In genomic region chr1:1038694-1039093, GRCh38 we compare ENCODE assay signal across 14 cellular contexts. TPM values are rescaled to one million over a fixed set of nuclear protein-coding genes. Genes with fewer than 3 reads are reported as not detected.
A peak's percentile ranks its signal among the peaks of the same experiment; 100 is the strongest.
DNase-seq lines count a peak whose midpoint lies in the region; ATAC-seq and TF ChIP-seq lines count a peak whose summit lies in the region.
"Had no signal": no experiment of that assay in that cellular context is flagged by ENCODE, and none has a peak within 500 bp of the region (broad histone marks: within the 10 kb centered on the region; RNA-seq: fewer than 3 reads in every experiment).

No MANE protein-coding gene starts in this region.

- CTCF ChIA-PET in naive thymus-derived CD4-positive, alpha-beta T cell (lab: Charles Lee), result interaction anchor here (1.2 kb wide), 1 partner anchor 54 kb away, joined by 4 read pairs; no protein-coding TSS in a partner anchor

- TF ChIP-seq POLR2A in GM18505 (IDR thresholded peaks at IDR 0.05; ENCODE audit: borderline replicate concordance, extremely low read depth, insufficient read depth, insufficient read length), result no peak

- H3K4me3 ChIP-seq in naive thymus-derived CD4-positive, alpha-beta T cell (ENCODE audit: low read length), result no peak overlapping the region

- H3K27me3 ChIP-seq in naive thymus-derived CD4-positive, alpha-beta T cell (ENCODE audit: control insufficient read depth in 2 of 2, insufficient read depth in 2 of 2, low read length in 2 of 2), result peaks cover 0 to 7% of the 10 kb centered on the region in 2 donors

- peaks cover 3 to 33% (median 5%) of the 10 kb centered on the region in 5 donors for H3K27me3 Mint-ChIP-seq in naive thymus-derived CD4-positive, alpha-beta T cell

- H3K36me3 Mint-ChIP-seq in naive thymus-derived CD4-positive, alpha-beta T cell, result peaks cover 0 to 5% (median 0%) of the 10 kb centered on the region in 5 donors

- H3K9me3 ChIP-seq in naive thymus-derived CD4-positive, alpha-beta T cell (ENCODE audit: control insufficient read depth in 2 of 3, low read length in 3 of 3), result no peaks in the 10 kb centered on the region

- intact Hi-C loops in naive thymus-derived CD4-positive, alpha-beta T cell (cut with micrococcal nuclease), result no loop called here
- intact Hi-C loops in left cardiac atrium (cut with DNase I), result no loop called here

- DNase-seq in NOMO-1 treated with dmso at 0.1 percent for 144 hours (lab: John Stamatoyannopoulos, UW; ENCODE audit: unreplicated experiment) (peak; percentile 78), putamen (ENCODE audit: low spot score) (no peak), left cardiac atrium (no peak), cerebellar cortex (ENCODE audit: low spot score) (no peak)
- no peak for DNase-seq in naive thymus-derived CD4-positive, alpha-beta T cell
- DNase-seq: activated CD8-positive, alpha-beta memory T cell treated with anti-CD3 and anti-CD28 coated beads for 24 hours; caudate nucleus; DND-41; NCI-H1436 treated with DMSO at 0.1 percent for 48 hours had no signal

- ATAC-seq in GM18505 (IDR thresholded peaks at IDR 0.05; ENCODE audit: unreplicated experiment) (peak; percentile 33), HG02588 (IDR thresholded peaks at IDR 0.05; ENCODE audit: unreplicated experiment) (peak; percentile 53), GM18519 (IDR thresholded peaks at IDR 0.05; ENCODE audit: low FRiP score, unreplicated experiment) (no peak), left cardiac atrium (no peak)
- ATAC-seq in naive thymus-derived CD4-positive, alpha-beta T cell, result no peak

- peak overlapping the region in 6 of 10 donors; percentile 37 to 84 (median 62) for H3K4me3 Mint-ChIP-seq in naive thymus-derived CD4-positive, alpha-beta T cell

- peaks cover 0 to 4% (median 0%) of the 10 kb centered on the region in 11 donors for H3K9me3 Mint-ChIP-seq in naive thymus-derived CD4-positive, alpha-beta T cell

- POLR2A ChIA-PET in naive thymus-derived CD4-positive, alpha-beta T cell (lab: Charles Lee), result interaction anchor here (0.6 kb wide), 1 partner anchor 118 kb away, joined by 3 read pairs; no protein-coding TSS in a partner anchor

- no peaks in the 10 kb centered on the region for H3K36me3 ChIP-seq in naive thymus-derived CD4-positive, alpha-beta T cell (ENCODE audit: control insufficient read depth in 2 of 3, insufficient read depth in 3 of 3, low read length in 3 of 3)

- H3K27ac Mint-ChIP-seq in naive thymus-derived CD4-positive, alpha-beta T cell, result peak overlapping the region in 1 of 9 donors; percentile 38

- H3K4me1 Mint-ChIP-seq in naive thymus-derived CD4-positive, alpha-beta T cell, result peaks cover 5 to 18% (median 15%) of the 10 kb centered on the region in 7 donors

- no peak overlapping the region for H3K27ac ChIP-seq in naive thymus-derived CD4-positive, alpha-beta T cell (ENCODE audit: low read depth, low read length)
- H3K27ac ChIP-seq: HL-60 had no signal

- peaks cover 6 to 14% of the 10 kb centered on the region in 2 donors for H3K4me1 ChIP-seq in naive thymus-derived CD4-positive, alpha-beta T cell (ENCODE audit: control insufficient read depth in 2 of 2, insufficient read depth in 2 of 2, low read length in 2 of 2)

RNA-seq across cellular contexts. Expression of gene AGRN, which starts 18.8 kb away (rescaled TPM):
- 10 to 100 TPM in 1 of 5 experiments, 1 to 10 TPM in 4; 1.8 to 10.9 (median 4.9) TPM for total RNA-seq in naive thymus-derived CD4-positive, alpha-beta T cell
- polyA plus RNA-seq in naive thymus-derived CD4-positive, alpha-beta T cell, result 1 to 10 TPM in 1 of 2 donors, under 1 TPM in 1; 0.19 to 1.2 TPM
- total RNA-seq in left cardiac atrium, result 10 to 100 TPM; 14.8 to 25.7 TPM

RNA-seq across cellular contexts. Expression of gene ISG15, which starts 25.4 kb away (rescaled TPM):
- total RNA-seq in naive thymus-derived CD4-positive, alpha-beta T cell, result 100 to 1,000 TPM in 1 of 5 experiments, 10 to 100 TPM in 4; 17.4 to 227 (median 25.4) TPM
- polyA plus RNA-seq in naive thymus-derived CD4-positive, alpha-beta T cell, result 100 to 1,000 TPM; 114 to 218 TPM
- 10 to 100 TPM; 13.4 to 42.3 TPM for total RNA-seq in left cardiac atrium

RNA-seq across cellular contexts. Expression of gene RNF223, which starts 35.4 kb away (rescaled TPM):
- total RNA-seq in naive thymus-derived CD4-positive, alpha-beta T cell, result under 1 TPM in 1 of 5 experiments, not detected in 4; 0.32 TPM
- not detected for polyA plus RNA-seq in naive thymus-derived CD4-positive, alpha-beta T cell
- not detected for total RNA-seq in left cardiac atrium
- total RNA-seq: left lobe of liver had no signal

RNA-seq across cellular contexts. Expression of gene HES4, which starts 38.8 kb away (rescaled TPM):
- total RNA-seq in naive thymus-derived CD4-positive, alpha-beta T cell, result 10 to 100 TPM in 2 of 5 experiments, under 1 TPM in 1, not detected in 2; 0.22 to 35.0 (median 18.8) TPM
- 1 to 10 TPM in 1 of 2 donors, under 1 TPM in 1; 0.61 to 1.8 TPM for polyA plus RNA-seq in naive thymus-derived CD4-positive, alpha-beta T cell
- 10 to 100 TPM; 42.1 to 68.3 TPM for total RNA-seq in left cardiac atrium

RNA-seq across cellular contexts. Expression of gene PERM1, which starts 56.8 kb away (rescaled TPM):
- total RNA-seq in naive thymus-derived CD4-positive, alpha-beta T cell, result not detected
- not detected for polyA plus RNA-seq in naive thymus-derived CD4-positive, alpha-beta T cell
- total RNA-seq in left cardiac atrium, result 10 to 100 TPM; 78.9 to 85.5 TPM

Comparison
In these comparisons a context has a peak if more than half of its experiments do, and no peak if none do; other contexts are left out.
1. ATAC-seq: peak in GM18505 (single experiment) and HG02588 (single experiment); none in naive thymus-derived CD4-positive, alpha-beta T cell (single experiment), GM18519 (single experiment) and left cardiac atrium (0 of 2).